In genomic region chr1:55416164-55416842, GRCh38 we compare ENCODE assay signal across 9 cellular contexts.
"Had no signal": no experiment of that assay in that cellular context is flagged by ENCODE, and none has a peak within 500 bp of the region (broad histone marks: within the 10 kb centered on the region; RNA-seq: fewer than 3 reads in every experiment).

No MANE protein-coding gene starts in this region.

- H3K4me3 ChIP-seq: GM23338, K562 had no signal

- ATAC-seq: GM23338, K562 had no signal

- FAIRE-seq: H1, H54, K562 had no signal

- H3K4me2 ChIP-seq: GM23338 had no signal

- H2AFZ ChIP-seq: GM23338 had no signal

- DNase-seq: H9, HCEC 1CT, IMR-90, KG1 had no signal

- H3K27ac ChIP-seq: HL-60 had no signal

- H3K27ac Mint-ChIP-seq: GM23338, H9 had no signal

- H3K4me3 Mint-ChIP-seq: GM23338, H9 had no signal
